1 cellular context compared by ENCODE assay signal in the genomic region with DNA sequence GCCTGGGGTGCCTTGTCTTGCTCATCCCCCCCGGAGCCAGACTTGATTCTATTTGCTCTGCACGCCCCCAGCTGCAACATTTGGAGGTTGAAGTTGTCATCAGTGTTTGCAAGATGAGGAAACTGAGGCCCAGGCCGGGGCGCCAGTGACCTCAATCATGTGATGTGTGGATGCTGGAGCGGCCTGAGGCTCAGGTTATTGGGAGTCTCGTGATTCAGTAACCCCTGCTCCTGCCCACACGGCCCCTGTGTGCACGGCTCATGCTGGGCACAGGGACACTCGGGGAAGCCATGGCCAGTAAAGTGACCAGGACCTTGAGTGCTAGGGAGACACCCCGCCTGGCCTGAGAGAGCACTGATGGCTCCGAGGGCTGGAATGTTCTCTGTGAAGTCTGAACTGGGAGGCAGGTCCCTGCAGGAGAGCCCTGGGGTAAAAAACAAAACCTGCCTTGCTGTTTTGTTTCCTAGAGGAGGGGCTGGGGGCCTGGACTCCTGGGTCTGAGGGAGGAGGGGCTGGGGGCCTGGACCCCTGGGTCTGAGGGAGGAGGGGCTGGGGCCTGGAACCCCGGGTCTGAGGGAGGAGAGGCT.
TF ChIP-seq lines count a peak whose summit lies in the region.

No MANE protein-coding gene starts in this region.

TF ChIP-seq in H1, 55 proteins besides CTCF, POLR2A, EP300 and RAD21:
- TF ChIP-seq ASH2L (IDR thresholded peaks at IDR 0.05; ENCODE audit: low read length) (no peak), RNF2 (IDR thresholded peaks at IDR 0.05; ENCODE audit: borderline replicate concordance, low read depth, low read length, missing control alignments, poor library complexity, severe bottlenecking) (no peak), EGR1 (IDR thresholded peaks at IDR 0.05; ENCODE audit: borderline replicate concordance, low read depth, low read length) (no peak), JUN (IDR thresholded peaks at IDR 0.05; ENCODE audit: low read depth, low read length) (no peak), CTBP2 (IDR thresholded peaks at IDR 0.05; ENCODE audit: borderline replicate concordance, insufficient read depth, insufficient read length, low read length) (no peak), ATF3 (IDR thresholded peaks at IDR 0.05; ENCODE audit: insufficient read depth, low read depth, low read length) (no peak), ZNF274 (IDR thresholded peaks at IDR 0.05; ENCODE audit: borderline replicate concordance, extremely low read depth, low read length) (no peak), TBP (IDR thresholded peaks at IDR 0.05; ENCODE audit: low read depth, low read length) (no peak), SIN3A (conservative IDR thresholded peaks at IDR 0.05 in 1 of 2, IDR thresholded peaks at IDR 0.05 in 1 of 2; ENCODE audit: low read depth in 1 of 2, low read length in 2 of 2) (no peak), RFX5 (IDR thresholded peaks at IDR 0.05; ENCODE audit: borderline replicate concordance, low read depth, low read length) (no peak), CEBPB (IDR thresholded peaks at IDR 0.05; ENCODE audit: low read depth, low read length) (no peak), BRCA1 (IDR thresholded peaks at IDR 0.05; ENCODE audit: low read depth, low read length) (no peak), SP4 (IDR thresholded peaks at IDR 0.05; ENCODE audit: low read length) (no peak), GABPA (IDR thresholded peaks at IDR 0.05; ENCODE audit: borderline replicate concordance, insufficient read depth, low read length) (no peak), HDAC2 (IDR thresholded peaks at IDR 0.05; ENCODE audit: borderline replicate concordance in 1 of 2, low read depth in 2 of 2, low read length in 2 of 2) (no peak), CHD2 (IDR thresholded peaks at IDR 0.05; ENCODE audit: low read length) (no peak), BACH1 (IDR thresholded peaks at IDR 0.05; ENCODE audit: low read length) (no peak), NRF1 (IDR thresholded peaks at IDR 0.05; ENCODE audit: low read depth, low read length) (no peak), CHD7 (IDR thresholded peaks at IDR 0.05; ENCODE audit: insufficient replicate concordance, low read length) (no peak), FOSL1 (IDR thresholded peaks at IDR 0.05; ENCODE audit: insufficient read depth, low read depth, low read length) (no peak)
